Comparison of ENCODE assay signal across 12 cellular contexts in genomic region chr10:3835770-3836169, GRCh38. TPM values are rescaled to one million over a fixed set of nuclear protein-coding genes. Genes with fewer than 3 reads are reported as not detected.
DNase-seq lines count a peak whose midpoint lies in the region; ATAC-seq, FAIRE-seq and TF ChIP-seq lines count a peak whose summit lies in the region.
"Had no signal": no experiment of that assay in that cellular context is flagged by ENCODE, and none has a peak within 500 bp of the region (broad histone marks: within the 10 kb centered on the region; RNA-seq: fewer than 3 reads in every experiment).

No MANE protein-coding gene starts in this region.

- CTCF ChIA-PET in H1 (lab: Charles Lee; ENCODE audit: partially characterized antibody): interaction anchor here (0.9 to 1.5 kb wide), 2 partner anchors 15 to 61 kb away, joined by 3 read pairs; no protein-coding TSS in a partner anchor

- H3K79me2 ChIP-seq in H1 (ENCODE audit: control insufficient read depth in 1 of 2, insufficient read depth in 2 of 2, low read length in 2 of 2): no peaks in the 10 kb centered on the region

- TF ChIP-seq POLR2A in H1 (IDR thresholded peaks at IDR 0.05; ENCODE audit: control extremely low read depth in 1 of 2, low read depth in 2 of 2, low read length in 2 of 2) (no peak), Peyer's patch (IDR thresholded peaks at IDR 0.05) (no peak)

- H3K4me1 ChIP-seq in H1 (replicated peaks in 1 of 4; ENCODE audit: control insufficient read depth in 3 of 4, insufficient read depth in 4 of 4, low read length in 3 of 4) (peaks cover 0 to 4% (median 0%) of the 10 kb centered on the region in 4 experiments; a peak in 1 of 7 replicates), Peyer's patch (peaks cover 0 to 7% (median 0%) of the 10 kb centered on the region in 4 donors)

- POLR2A ChIA-PET in H1 (lab: Charles Lee; ENCODE audit: partially characterized antibody): no interaction called here

- no peak overlapping the region for H3K9ac ChIP-seq in H1 (replicated peaks in 1 of 4; ENCODE audit: extremely low read depth in 1 of 4, low read depth in 3 of 4, low read length in 3 of 4)

- no peaks in the 10 kb centered on the region for H3K79me1 ChIP-seq in H1 (ENCODE audit: low read depth, low read length)

- no peaks in the 10 kb centered on the region for H4K20me1 ChIP-seq in H1 (replicated peaks in 1 of 2; ENCODE audit: control insufficient read depth in 1 of 2, insufficient read depth in 2 of 2, low read length in 2 of 2)

- FAIRE-seq in H1 (lab: Jason Lieb, UNC): no peak

- H3K56ac ChIP-seq in H1 (replicated peaks; ENCODE audit: insufficient read length, low read depth, low read length): no peak overlapping the region

- H2BK15ac ChIP-seq in H1 (ENCODE audit: low read length): no peak overlapping the region

- no peak overlapping the region for H3K23ac ChIP-seq in H1 (ENCODE audit: insufficient read length)

- H4K5ac ChIP-seq in H1 (ENCODE audit: insufficient read length, low read depth, low read length): no peak overlapping the region

- no peak overlapping the region for H3K4ac ChIP-seq in H1 (replicated peaks; ENCODE audit: insufficient read length, low read depth, low read length)

- no peak overlapping the region for H3K14ac ChIP-seq in H1 (ENCODE audit: insufficient read length)

- peak; percentile 37 for ATAC-seq in HG03108 (IDR thresholded peaks at IDR 0.05; ENCODE audit: unreplicated experiment)
- peak; percentile 60 for ATAC-seq in sciatic nerve
- ATAC-seq in HG02840 (IDR thresholded peaks at IDR 0.05; ENCODE audit: low FRiP score, unreplicated experiment): no peak

- no peak overlapping the region for H3K27ac ChIP-seq in H1 (ENCODE audit: low read depth, low read length)
- no peak overlapping the region for H3K27ac ChIP-seq in dorsolateral prefrontal cortex
- peak overlapping the region in 1 of 4 donors; percentile 7 for H3K27ac ChIP-seq in Peyer's patch
- H3K27ac ChIP-seq: 22Rv1, sigmoid colon, thyroid gland had no signal

- no peak overlapping the region for H4K91ac ChIP-seq in H1 (replicated peaks; ENCODE audit: insufficient read length, low read length)

- H2BK20ac ChIP-seq in H1 (ENCODE audit: low read length): no peak overlapping the region

- TF ChIP-seq RAD21 in H1 (IDR thresholded peaks at IDR 0.05 in 1 of 2, conservative IDR thresholded peaks at IDR 0.05 in 1 of 2; ENCODE audit: low read depth in 2 of 2, low read length in 2 of 2): no peak

- TF ChIP-seq CTCF in H1 (IDR thresholded peaks at IDR 0.05; ENCODE audit: control extremely low read depth in 1 of 3, insufficient read depth in 1 of 3, low read depth in 1 of 3, low read length in 3 of 3) (no peak), dorsolateral prefrontal cortex (IDR thresholded peaks at IDR 0.05 in 54 of 56, conservative IDR thresholded peaks at IDR 0.05 in 2 of 56; ENCODE audit: low read depth in 1 of 56, partially characterized antibody in 56 of 56) (no peak), Peyer's patch (IDR thresholded peaks at IDR 0.05) (no peak)

- H4K8ac ChIP-seq in H1 (ENCODE audit: extremely low read depth, insufficient read depth, low read length): no peak overlapping the region

- no peaks in the 10 kb centered on the region for H3K36me3 ChIP-seq in H1 (ENCODE audit: control insufficient read depth in 2 of 4, insufficient read depth in 4 of 4, low read length in 3 of 4)
- no peaks in the 10 kb centered on the region for H3K36me3 ChIP-seq in Peyer's patch
- H3K36me3 ChIP-seq: sigmoid colon, thyroid gland had no signal

- no peak overlapping the region for H2BK120ac ChIP-seq in H1 (replicated peaks; ENCODE audit: low read depth, low read length)

- intact Hi-C loops in sciatic nerve (cut with DNase I): no loop called here
- intact Hi-C loops in dorsolateral prefrontal cortex (cut with DNase I): no loop called here

- no peak overlapping the region for H2BK5ac ChIP-seq in H1 (ENCODE audit: low read depth, low read length)

- H2AK5ac ChIP-seq in H1 (ENCODE audit: low read depth, low read length): no peak overlapping the region

- H3K23me2 ChIP-seq in H1 (ENCODE audit: low read depth, low read length): no peaks in the 10 kb centered on the region

- DNase-seq in DMS153 (lab: John Stamatoyannopoulos, UW): peak; percentile 9
- no peak for DNase-seq in DMS153 treated with DMSO at 0.1 percent for 48 hours (lab: John Stamatoyannopoulos, UW; ENCODE audit: unreplicated experiment)
- no peak for DNase-seq in H1 (ENCODE audit: low read depth in 1 of 2, low spot score in 2 of 2)
- no peak for DNase-seq in sciatic nerve (ENCODE audit: low spot score)
- no peak for DNase-seq in dorsolateral prefrontal cortex
- no peak for DNase-seq in Peyer's patch
- DNase-seq: foreskin melanocyte, sigmoid colon, thyroid gland had no signal

- H3K9me3 ChIP-seq in H1 (ENCODE audit: insufficient read depth in 2 of 2, low read depth in 1 of 2, low read length in 1 of 2) (no peaks in the 10 kb centered on the region), Peyer's patch (no peaks in the 10 kb centered on the region)
- H3K9me3 ChIP-seq: sigmoid colon, thyroid gland had no signal

- H3K18ac ChIP-seq in H1 (ENCODE audit: extremely low read depth, low read length): no peak overlapping the region

- TF ChIP-seq EP300 in H1 (IDR thresholded peaks at IDR 0.05; ENCODE audit: borderline replicate concordance in 1 of 2, low read depth in 2 of 2, low read length in 2 of 2): no peak

- no peak overlapping the region for H2BK12ac ChIP-seq in H1 (ENCODE audit: low read depth, low read length)

- no peaks in the 10 kb centered on the region for H3K27me3 ChIP-seq in H1 (replicated peaks in 1 of 4; ENCODE audit: control insufficient read depth in 3 of 4, extremely low read depth in 1 of 4, insufficient read depth in 3 of 4, low read length in 3 of 4)
- H3K27me3 ChIP-seq in dorsolateral prefrontal cortex: peaks cover 0 to 11% (median 0%) of the 10 kb centered on the region in 45 donors
- H3K27me3 ChIP-seq in Peyer's patch: no peaks in the 10 kb centered on the region
- H3K27me3 ChIP-seq: sigmoid colon, thyroid gland had no signal

- 73% methylated on average over 6 of the region's 6 CpGs; no CpG with 5 or more reads in 1 of the 2 experiments for WGBS in H1 (ENCODE audit: extremely low coverage in 1 of 2, insufficient coverage in 1 of 2, insufficient read length in 1 of 2, insufficient replicate concordance in 2 of 2, low coverage in 1 of 2, low lambda C conversion rate in 2 of 2, missing lambda C conversion rate in 1 of 2), 2 experiments

- H3K4me3 ChIP-seq in H1 (ENCODE audit: extremely low read depth in 1 of 4, insufficient read depth in 2 of 4, low read depth in 3 of 4, low read length in 4 of 4) (no peak overlapping the region), dorsolateral prefrontal cortex (no peak overlapping the region), Peyer's patch (no peak overlapping the region)
- H3K4me3 ChIP-seq: sigmoid colon, thyroid gland had no signal

- peak overlapping the region; percentile 87; the same call in 1 of the 2 replicates for H2AFZ ChIP-seq in H1 (ENCODE audit: low read length)

- H3K4me2 ChIP-seq in H1 (ENCODE audit: insufficient read depth in 1 of 2, low read depth in 2 of 2, low read length in 2 of 2): no peak overlapping the region

TF ChIP-seq in H1, 55 proteins besides CTCF, POLR2A, EP300 and RAD21:
- TF ChIP-seq TBP (IDR thresholded peaks at IDR 0.05; ENCODE audit: low read depth, low read length) (no peak), JUN (IDR thresholded peaks at IDR 0.05; ENCODE audit: low read depth, low read length) (no peak), SIN3A (conservative IDR thresholded peaks at IDR 0.05 in 1 of 2, IDR thresholded peaks at IDR 0.05 in 1 of 2; ENCODE audit: low read depth in 1 of 2, low read length in 2 of 2) (no peak), BRCA1 (IDR thresholded peaks at IDR 0.05; ENCODE audit: low read depth, low read length) (no peak), FOSL1 (IDR thresholded peaks at IDR 0.05; ENCODE audit: insufficient read depth, low read depth, low read length) (no peak), TAF7 (optimal IDR thresholded peaks at IDR 0.05; ENCODE audit: borderline replicate concordance, low read depth, low read length) (no peak), YY1 (IDR thresholded peaks at IDR 0.05; ENCODE audit: low read depth, low read length) (no peak), MAFK (IDR thresholded peaks at IDR 0.05; ENCODE audit: low read depth, low read length) (no peak), SRF (IDR thresholded peaks at IDR 0.05; ENCODE audit: low read depth, low read length) (no peak), EGR1 (IDR thresholded peaks at IDR 0.05; ENCODE audit: borderline replicate concordance, low read depth, low read length) (no peak), POLR2AphosphoS5 (IDR thresholded peaks at IDR 0.05; ENCODE audit: low read depth, low read length) (no peak)

RNA-seq across cellular contexts. Expression of gene KLF6, which starts 50.8 kb away (rescaled TPM):
- total RNA-seq in H1 (2021; fragmentation: NEBNext Ultra II Directional; extraction: Animal tissue kit (Norgen Biotek cat#: 25700)): 19.5 and 23.0 TPM in 2 replicates
- polyA plus RNA-seq in H1 (2011; rRNA removed): 5.7 and 10.1 TPM in 2 replicates
- 8.9 TPM for polyA plus RNA-seq in H1 (2011; cell fraction: cytosol; rRNA removed)
- polyA plus RNA-seq in H1 (2011; cell fraction: nucleus; rRNA removed): 19.0 TPM
- polyA plus RNA-seq in H1 (2012, experiment 1 of 2): 9.4 to 16.4 TPM (median 12.4 TPM) in 4 replicates
- polyA plus RNA-seq in H1 (2012, experiment 2 of 2): 4.0 TPM
- polyA plus RNA-seq in H1 (2013, experiment 1 of 2): 9.9 TPM
- 10.1 TPM for polyA plus RNA-seq in H1 (2013, experiment 2 of 2)
- polyA minus RNA-seq in H1 (2011; rRNA and poly(A)+ RNA removed): 19.2 and 29.7 TPM in 2 replicates
- 9.5 TPM for polyA minus RNA-seq in H1 (2011; cell fraction: cytosol; rRNA and poly(A)+ RNA removed)
- 108 TPM for polyA minus RNA-seq in H1 (2011; cell fraction: nucleus; rRNA and poly(A)+ RNA removed)
- 273 TPM for total RNA-seq in sciatic nerve
- 100 to 1,000 TPM in 1 of 120 experiments, 10 to 100 TPM in 119; 22.3 to 102 (median 41.8) TPM for total RNA-seq in dorsolateral prefrontal cortex
- total RNA-seq in Peyer's patch: 100 to 1,000 TPM in 3 of 4 donors, 10 to 100 TPM in 1; 92.5 to 180 (median 145) TPM
